In genomic region chr3:24185738-24186384, GRCh38 we compare ENCODE assay signal across 8 cellular contexts.
DNase-seq lines count a peak whose midpoint lies in the region; ATAC-seq and TF ChIP-seq lines count a peak whose summit lies in the region.

No MANE protein-coding gene starts in this region.

- H3K4me1 ChIP-seq in BE2C = no peaks in the 10 kb centered on the region

- DNase-seq in BE2C (peak; percentile 27), NCI-H1105 (lab: John Stamatoyannopoulos, UW) (peak; percentile 40), glutamatergic neuron (peak; percentile 31), progenitor cell of endocrine pancreas (ENCODE audit: low spot score, unreplicated experiment) (no peak), NCI-H526 treated with DMSO at 0.1 percent for 48 hours (lab: John Stamatoyannopoulos, UW) (no peak)
- peak; percentile 2 for DNase-seq in activated T-helper 1 cell treated with anti-CD3 and anti-CD28 coated beads, Interleukin-12 subunit alpha, Interleukin-12 subunit beta, Interleukin-2, Interleukin-4 antibody, amounts not matched to agents 30 ng/mL and 10 ng/mL and 1 ng/mL, durations not matched to agents 14 hours and 24 hours and 36 hours (ENCODE audit: low spot score)

- no peaks in the 10 kb centered on the region for H3K36me3 Mint-ChIP-seq in activated T-helper 1 cell treated with anti-CD3 and anti-CD28 coated beads, Interleukin-12 subunit alpha, Interleukin-12 subunit beta, Interleukin-2, Interleukin-4 antibody, amounts not matched to agents 30 ng/mL and 10 ng/mL and 1 ng/mL, durations not matched to agents 14 hours and 24 hours and 36 hours (ENCODE audit: low read depth)
- H3K36me3 Mint-ChIP-seq in glutamatergic neuron (ENCODE audit: unreplicated experiment) (no peaks in the 10 kb centered on the region), progenitor cell of endocrine pancreas (ENCODE audit: insufficient read depth) (peaks cover 2% of the 10 kb centered on the region)

- no peak overlapping the region for H3K27ac Mint-ChIP-seq in activated T-helper 1 cell treated with anti-CD3 and anti-CD28 coated beads, Interleukin-12 subunit alpha, Interleukin-12 subunit beta, Interleukin-2, Interleukin-4 antibody, amounts not matched to agents 30 ng/mL and 10 ng/mL and 1 ng/mL, durations not matched to agents 14 hours and 24 hours and 36 hours
- no peak overlapping the region for H3K27ac Mint-ChIP-seq in glutamatergic neuron (ENCODE audit: unreplicated experiment)
- no peak overlapping the region for H3K27ac Mint-ChIP-seq in progenitor cell of endocrine pancreas

- intact Hi-C loops in activated T-helper 1 cell treated with anti-CD3 and anti-CD28 coated beads, Interleukin-12 subunit alpha, Interleukin-12 subunit beta, Interleukin-2, Interleukin-4 antibody, amounts not matched to agents 30 ng/mL and 10 ng/mL and 1 ng/mL, durations not matched to agents 14 hours and 24 hours and 36 hours (cut with micrococcal nuclease) = loop anchor here (1.0 to 2.0 kb wide), 3 partner anchors 52 to 495 kb away; no protein-coding TSS in a partner anchor

- no peaks in the 10 kb centered on the region for H3K9me3 ChIP-seq in BE2C

- H3K4me1 Mint-ChIP-seq in activated T-helper 1 cell treated with anti-CD3 and anti-CD28 coated beads, Interleukin-12 subunit alpha, Interleukin-12 subunit beta, Interleukin-2, Interleukin-4 antibody, amounts not matched to agents 30 ng/mL and 10 ng/mL and 1 ng/mL, durations not matched to agents 14 hours and 24 hours and 36 hours (ENCODE audit: low read depth) = no peaks in the 10 kb centered on the region
- H3K4me1 Mint-ChIP-seq in glutamatergic neuron (ENCODE audit: low read depth, unreplicated experiment) (no peaks in the 10 kb centered on the region), progenitor cell of endocrine pancreas (ENCODE audit: low read depth) (peaks cover 8% of the 10 kb centered on the region)

- ATAC-seq in GM18502 (IDR thresholded peaks at IDR 0.05; ENCODE audit: poor library complexity, unreplicated experiment) = peak; percentile 94
- ATAC-seq in HG02884 (IDR thresholded peaks at IDR 0.05; ENCODE audit: unreplicated experiment) = peak; percentile 90

- no peaks in the 10 kb centered on the region for H3K27me3 ChIP-seq in BE2C

- TF ChIP-seq CTCF in BE2C (IDR thresholded peaks at IDR 0.05; ENCODE audit: low read depth, low read length) (peak; percentile 64), glutamatergic neuron (IDR thresholded peaks at IDR 0.05; ENCODE audit: partially characterized antibody, unreplicated experiment) (peak; percentile 74), progenitor cell of endocrine pancreas (IDR thresholded peaks at IDR 0.05; ENCODE audit: unreplicated experiment) (peak; percentile 69)

- peaks cover 2% of the 10 kb centered on the region for H3K27me3 Mint-ChIP-seq in activated T-helper 1 cell treated with anti-CD3 and anti-CD28 coated beads, Interleukin-12 subunit alpha, Interleukin-12 subunit beta, Interleukin-2, Interleukin-4 antibody, amounts not matched to agents 30 ng/mL and 10 ng/mL and 1 ng/mL, durations not matched to agents 14 hours and 24 hours and 36 hours (ENCODE audit: insufficient read depth)
- H3K27me3 Mint-ChIP-seq in glutamatergic neuron (ENCODE audit: unreplicated experiment) (no peaks in the 10 kb centered on the region), progenitor cell of endocrine pancreas (no peaks in the 10 kb centered on the region)

- no peaks in the 10 kb centered on the region for H3K36me3 ChIP-seq in BE2C

- H3K9me3 Mint-ChIP-seq in activated T-helper 1 cell treated with anti-CD3 and anti-CD28 coated beads, Interleukin-12 subunit alpha, Interleukin-12 subunit beta, Interleukin-2, Interleukin-4 antibody, amounts not matched to agents 30 ng/mL and 10 ng/mL and 1 ng/mL, durations not matched to agents 14 hours and 24 hours and 36 hours = no peaks in the 10 kb centered on the region
- H3K9me3 Mint-ChIP-seq in glutamatergic neuron (ENCODE audit: unreplicated experiment) (no peaks in the 10 kb centered on the region), progenitor cell of endocrine pancreas (ENCODE audit: low read depth) (no peaks in the 10 kb centered on the region)

- no peak overlapping the region for H3K4me3 Mint-ChIP-seq in activated T-helper 1 cell treated with anti-CD3 and anti-CD28 coated beads, Interleukin-12 subunit alpha, Interleukin-12 subunit beta, Interleukin-2, Interleukin-4 antibody, amounts not matched to agents 30 ng/mL and 10 ng/mL and 1 ng/mL, durations not matched to agents 14 hours and 24 hours and 36 hours
- H3K4me3 Mint-ChIP-seq in glutamatergic neuron (ENCODE audit: unreplicated experiment) = no peak overlapping the region
- no peak overlapping the region for H3K4me3 Mint-ChIP-seq in progenitor cell of endocrine pancreas (ENCODE audit: low read depth)

- H3K4me3 ChIP-seq in BE2C (ENCODE audit: low read depth, low read length) = no peak overlapping the region

Comparison
In these comparisons a context has a peak if more than half of its experiments do, and no peak if none do; other contexts are left out.
1. DNase-seq: peak in BE2C (single experiment), NCI-H1105 (single experiment), activated T-helper 1 cell treated with anti-CD3 and anti-CD28 coated beads, Interleukin-12 subunit alpha, Interleukin-12 subunit beta, Interleukin-2, Interleukin-4 antibody, amounts not matched to agents 30 ng/mL and 10 ng/mL and 1 ng/mL, durations not matched to agents 14 hours and 24 hours and 36 hours (single experiment) and glutamatergic neuron (single experiment); none in progenitor cell of endocrine pancreas (single experiment) and NCI-H526 treated with DMSO at 0.1 percent for 48 hours (single experiment).
2. Peak in every context shown above with its lines, with median percentiles within 50 percentile points of each other: CTCF ChIP-seq.